ENCODE assay signal across 8 cellular contexts in genomic region chr19:51904331-51905165, GRCh38. TPM values are rescaled to one million over a fixed set of nuclear protein-coding genes. Genes with fewer than 3 reads are reported as not detected.
DNase-seq lines count a peak whose midpoint lies in the region; ATAC-seq and TF ChIP-seq lines count a peak whose summit lies in the region.

Gene ZNF649, minus strand, starts transcription at chr19:51905017. Its CDS starts 4,910 bp downstream, at chr19:51900107.

- DNase-seq in GM10248 (ENCODE audit: extremely low spot score) (peak; percentile 87), NCI-H2171 (lab: John Stamatoyannopoulos, UW) (peak; percentile 78), caudate nucleus (lab: John Stamatoyannopoulos, UW) (peak in 60 of 61 donors; percentile 6 to 91 (median 72)), immature natural killer cell (peak; percentile 78 to 82 (median 81)), NK-92 (lab: John Stamatoyannopoulos, UW; ENCODE audit: unreplicated experiment) (no peak)
- DNase-seq in activated CD4-positive, CD25-positive, alpha-beta regulatory T cell (lab: John Stamatoyannopoulos, UW): peak; percentile 51 to 66 (median 55)

- no peak for TF ChIP-seq CTCF in GM10248 (IDR thresholded peaks at IDR 0.05; ENCODE audit: control extremely low read depth, extremely low read depth, low read depth, missing control alignments)

- peak within 1 kb of the TSS; percentile 67 for H3K27ac ChIP-seq in caudate nucleus (ENCODE audit: low read depth, low read length)
- peak within 1 kb of the TSS; percentile 18 to 94 (median 87) for H3K27ac ChIP-seq in skin epidermis

- peak within 1 kb of the TSS; percentile 39 to 87 (median 71) for H3K4me3 ChIP-seq in skin epidermis

- H3K27ac Mint-ChIP-seq in immature natural killer cell: peak within 1 kb of the TSS; percentile 87 to 99 (median 96)

- H3K36me3 Mint-ChIP-seq in immature natural killer cell: peaks cover 48 to 53% (median 48%) of the 10 kb centered on the region in 3 donors

- POLR2A ChIA-PET in GM10248 (lab: Yijun Ruan, JAX): no interaction called here

- ATAC-seq in HG02642 (IDR thresholded peaks at IDR 0.05; ENCODE audit: poor library complexity, unreplicated experiment): peak; percentile 94

- CTCF ChIA-PET in GM10248 (lab: Yijun Ruan, JAX): no interaction called here

- H3K9me3 Mint-ChIP-seq in immature natural killer cell: peaks cover 27 to 63% (median 47%) of the 10 kb centered on the region in 6 donors

- peaks cover 11 to 17% (median 15%) of the 10 kb centered on the region in 3 donors for H3K27me3 Mint-ChIP-seq in immature natural killer cell (ENCODE audit: low read depth in 3 of 3)

- peak within 1 kb of the TSS; percentile 97 to 100 (median 100) for H3K4me3 Mint-ChIP-seq in immature natural killer cell

- peaks cover 31 to 36% of the 10 kb centered on the region in 2 donors for H3K4me1 Mint-ChIP-seq in immature natural killer cell

RNA-seq across cellular contexts. Expression of gene ZNF649, which starts in this region (rescaled TPM):
- 10 to 100 TPM in 2 of 3 donors, 1 to 10 TPM in 1; 6.8 to 12.2 (median 11.0) TPM for polyA plus RNA-seq in immature natural killer cell
